In the genomic region with DNA sequence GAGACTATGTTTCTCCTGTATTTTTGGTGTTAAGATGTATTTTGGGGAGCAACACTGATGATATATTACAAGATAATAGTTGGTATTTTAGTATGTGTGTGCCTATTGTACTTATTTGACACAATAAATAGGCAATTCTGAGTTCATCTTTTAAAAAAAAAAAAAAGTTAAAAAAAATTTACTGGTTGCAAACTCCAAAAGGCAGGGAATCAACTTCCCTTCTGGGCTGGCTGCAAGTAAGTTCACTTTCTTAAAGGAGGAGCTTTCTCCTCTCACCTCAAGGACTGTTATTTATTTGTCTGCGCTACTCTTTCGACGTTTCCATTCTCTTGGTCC, we compare ENCODE assay signal across 9 cellular contexts. TPM values are rescaled to one million over a fixed set of nuclear protein-coding genes. Genes with fewer than 3 reads are reported as not detected.
DNase-seq lines count a peak whose midpoint lies in the region; ATAC-seq and TF ChIP-seq lines count a peak whose summit lies in the region.
"Had no signal": no experiment of that assay in that cellular context is flagged by ENCODE, and none has a peak within 500 bp of the region (broad histone marks: within the 10 kb centered on the region; RNA-seq: fewer than 3 reads in every experiment).

No MANE protein-coding gene starts in this region.

- H3K9ac ChIP-seq in H9 (ENCODE audit: extremely low read depth, insufficient read length, low read length) (no peak overlapping the region), SU-DHL-6 (ENCODE audit: low read length) (peak overlapping the region; percentile 79; the same call in 1 of the 2 replicates)

- H3K18ac ChIP-seq in H9 (ENCODE audit: insufficient read length, low read depth, low read length): no peak overlapping the region

- in situ Hi-C loops in gastrocnemius medialis (cut with MboI; ENCODE audit: low sequenced_read_pairs in 4 of 4): loop anchor here in 1 of 4 donors (25.0 kb wide), 1 partner anchor 449 kb away; a partner anchor contains a TSS

- no peak overlapping the region for H4K5ac ChIP-seq in H9 (ENCODE audit: insufficient read length, low read depth, low read length)

- no peaks in the 10 kb centered on the region for H3K9me3 Mint-ChIP-seq in H9

- no peak for TF ChIP-seq CTCF in H9 (conservative IDR thresholded peaks at IDR 0.05)
- TF ChIP-seq CTCF in SU-DHL-6 (IDR thresholded peaks at IDR 0.05; ENCODE audit: insufficient read depth, low read length, poor library complexity, severe bottlenecking): no peak
- no peak for TF ChIP-seq CTCF in fibroblast of the aortic adventitia (IDR thresholded peaks at IDR 0.05; ENCODE audit: insufficient read depth, low read length)
- no peak for TF ChIP-seq CTCF in gastrocnemius medialis (IDR thresholded peaks at IDR 0.05 in 4 of 5, conservative IDR thresholded peaks at IDR 0.05 in 1 of 5)

- no peak for TF ChIP-seq POLR2A in gastrocnemius medialis (IDR thresholded peaks at IDR 0.05)

- peaks cover 7% of the 10 kb centered on the region for H3K23me2 ChIP-seq in H9 (ENCODE audit: insufficient read length, low read depth, low read length, poor library complexity, severe bottlenecking)

- H3F3A ChIP-seq in SU-DHL-6 (ENCODE audit: insufficient read depth): no peaks in the 10 kb centered on the region

- intact Hi-C loops in gastrocnemius medialis (cut with DNase I; ENCODE audit: low total_unique reads): loop anchor here (10.0 kb wide), 4 partner anchors 797 to 1517 kb away; a partner anchor contains a TSS

- no peaks in the 10 kb centered on the region for H3K27me3 Mint-ChIP-seq in H9 (ENCODE audit: low read depth)

- no peak overlapping the region for H3K4ac ChIP-seq in H9 (ENCODE audit: low read depth, low read length)

- H3K4me3 ChIP-seq in SU-DHL-6 (ENCODE audit: insufficient read depth, low read length, poor library complexity, severe bottlenecking) (peak overlapping the region; percentile 93), fibroblast of the aortic adventitia (ENCODE audit: low read depth, low read length) (peak overlapping the region; percentile 70), gastrocnemius medialis (peak overlapping the region; percentile 70 to 87 (median 82))

- no peak overlapping the region for H2BK120ac ChIP-seq in H9 (ENCODE audit: low read depth, low read length, poor library complexity, severe bottlenecking)

- no peaks in the 10 kb centered on the region for H3K9me2 ChIP-seq in SU-DHL-6 (replicated peaks; ENCODE audit: insufficient read depth, low read length)

- H4K91ac ChIP-seq in H9 (ENCODE audit: insufficient read length, low read depth, low read length): no peak overlapping the region

- H2BK15ac ChIP-seq in H9 (ENCODE audit: low read depth, low read length): no peak overlapping the region

- no peak overlapping the region for H3T11ph ChIP-seq in H9 (ENCODE audit: low read length)

- H3K4me2 ChIP-seq in H9 (ENCODE audit: insufficient read depth, insufficient read length, low read length) (peak overlapping the region; percentile 78), SU-DHL-6 (ENCODE audit: low read depth, low read length, poor library complexity, severe bottlenecking) (peak overlapping the region; percentile 56)

- H3K4me1 ChIP-seq in H9 (ENCODE audit: insufficient read depth, low read length): no peaks in the 10 kb centered on the region; the same call in 1 of the 2 replicates
- peaks cover 44 to 49% of the 10 kb centered on the region in 2 donors for H3K4me1 ChIP-seq in gastrocnemius medialis

- no peak overlapping the region for H4K8ac ChIP-seq in H9 (replicated peaks; ENCODE audit: insufficient read length, low read depth, low read length)

- H4K20me1 ChIP-seq in H9 (ENCODE audit: control insufficient read depth, insufficient read depth, insufficient read length) (no peaks in the 10 kb centered on the region), SU-DHL-6 (ENCODE audit: low read depth, low read length) (no peaks in the 10 kb centered on the region)

- ATAC-seq in gastrocnemius medialis (no peak), HG03045 (IDR thresholded peaks at IDR 0.05; ENCODE audit: unreplicated experiment) (no peak)

- H3K27ac Mint-ChIP-seq in H9: no peak overlapping the region

- no peaks in the 10 kb centered on the region for H3K9me3 ChIP-seq in H9 (ENCODE audit: control insufficient read depth, low read depth, low read length)
- H3K9me3 ChIP-seq in SU-DHL-6 (ENCODE audit: insufficient read depth, low read length): no peaks in the 10 kb centered on the region
- H3K9me3 ChIP-seq in gastrocnemius medialis: no peaks in the 10 kb centered on the region
- H3K9me3 ChIP-seq: mucosa of descending colon had no signal

- H3K14ac ChIP-seq in H9 (ENCODE audit: insufficient read depth, low read length): no peak overlapping the region

- peaks cover 6% of the 10 kb centered on the region for H3K79me1 ChIP-seq in H9 (ENCODE audit: insufficient read depth, low read depth, low read length, poor library complexity, severe bottlenecking)

- no peak overlapping the region for H2BK20ac ChIP-seq in H9 (ENCODE audit: low read depth, low read length, poor library complexity, severe bottlenecking)

- H3K23ac ChIP-seq in H9 (ENCODE audit: insufficient read length, low read depth, low read length): no peak overlapping the region

- H2BK12ac ChIP-seq in H9 (ENCODE audit: insufficient read length, low read depth, low read length): no peak overlapping the region

- H3K27me3 ChIP-seq in H9 (ENCODE audit: insufficient read depth, low read length) (no peaks in the 10 kb centered on the region), SU-DHL-6 (ENCODE audit: low read length) (no peaks in the 10 kb centered on the region), gastrocnemius medialis (no peaks in the 10 kb centered on the region)

- H3K4me1 Mint-ChIP-seq in H9: peaks cover 10 to 15% of the 10 kb centered on the region in 2 experiments

- H3K36me3 ChIP-seq in SU-DHL-6 (ENCODE audit: low read length): no peaks in the 10 kb centered on the region
- H3K36me3 ChIP-seq in gastrocnemius medialis: no peaks in the 10 kb centered on the region

- H2AFZ ChIP-seq in H9 (ENCODE audit: low read length) (peak overlapping the region; percentile 98), SU-DHL-6 (ENCODE audit: low read depth, low read length, severe bottlenecking) (peak overlapping the region; percentile 92)

- H3K36me3 Mint-ChIP-seq in H9 (ENCODE audit: insufficient read depth in 1 of 3, low read depth in 3 of 3): peaks cover 0 to 6% (median 0%) of the 10 kb centered on the region in 3 experiments; a peak in 2 of 7 replicates

- H3K56ac ChIP-seq in H9 (ENCODE audit: insufficient read length, low read depth, low read length): no peak overlapping the region

- no peak overlapping the region for H2BK5ac ChIP-seq in H9 (ENCODE audit: insufficient read length, low read length)

- DNase-seq in H9: no peak
- DNase-seq in fibroblast of the aortic adventitia (ENCODE audit: low read depth): no peak
- no peak for DNase-seq in gastrocnemius medialis
- no peak for DNase-seq in LoVo (ENCODE audit: low spot score)
- no peak for DNase-seq in hypothalamus (lab: John Stamatoyannopoulos, UW)
- DNase-seq in SKM-1 treated with dmso at 0.1 percent for 144 hours (lab: John Stamatoyannopoulos, UW; ENCODE audit: unreplicated experiment): no peak

- H3K4me3 Mint-ChIP-seq in H9: peak overlapping the region; percentile 97 to 98

- H3K79me2 ChIP-seq in H9 (ENCODE audit: insufficient read depth, low read length): peaks cover 3% of the 10 kb centered on the region; the same call in 1 of the 2 replicates
- peaks cover 8% of the 10 kb centered on the region; the same call in 1 of the 2 replicates for H3K79me2 ChIP-seq in SU-DHL-6 (ENCODE audit: insufficient read depth, low read length)

- H3K27ac ChIP-seq in H9 (ENCODE audit: insufficient read length, low read depth, low read length) (no peak overlapping the region), SU-DHL-6 (ENCODE audit: low read depth, low read length) (no peak overlapping the region), gastrocnemius medialis (peak overlapping the region; percentile 89 to 94 (median 90))

- no peak overlapping the region for H2AK5ac ChIP-seq in H9 (ENCODE audit: insufficient read length, low read length)

- WGBS in H9 (ENCODE audit: extremely low coverage, insufficient read length, low lambda C conversion rate): no CpG with 5 or more reads among the region's 3 CpGs

RNA-seq across cellular contexts. Expression of a gene that starts 0.3 kb away (rescaled TPM):
- total RNA-seq in H9 (2021) (39.7 and 42.2 TPM in 2 replicates), fibroblast of the aortic adventitia (ENCODE audit: low replicate concordance) (56.6 and 83.7 TPM in 2 replicates), gastrocnemius medialis (10 to 100 TPM; 37.2 to 64.1 (median 51.2) TPM)

Comparison
In these comparisons a context has a peak if more than half of its experiments do, and no peak if none do; other contexts are left out.
1. H3K27ac ChIP-seq: peak in gastrocnemius medialis (4 of 4); none in H9 (single experiment) and SU-DHL-6 (single experiment).
2. Peak in every context shown above with its lines, with median percentiles within 50 percentile points of each other: H3K4me3 ChIP-seq.